In genomic region chr4:124083706-124084105, GRCh38 we compare ENCODE assay signal across 24 cellular contexts.
"Had no signal": no experiment of that assay in that cellular context is flagged by ENCODE, and none has a peak within 500 bp of the region (broad histone marks: within the 10 kb centered on the region; RNA-seq: fewer than 3 reads in every experiment).

No MANE protein-coding gene starts in this region.

- H3K9me3 ChIP-seq: gastrocnemius medialis, upper lobe of right lung had no signal

- H3K9me3 Mint-ChIP-seq: stimulated activated naive CD8-positive, alpha-beta T cell treated with anti-CD3 and anti-CD28 coated beads, Interleukin-15, amount 100 ng/mL, for 72 hours had no signal

- H3K4me2 ChIP-seq: smooth muscle cell had no signal

- H3K27me3 Mint-ChIP-seq: memory B cell; progenitor cell of endocrine pancreas; stimulated activated naive CD8-positive, alpha-beta T cell treated with anti-CD3 and anti-CD28 coated beads, Interleukin-15, amount 100 ng/mL, for 72 hours had no signal

- H3K27ac ChIP-seq: dorsolateral prefrontal cortex, epithelial cell of prostate, gastrocnemius medialis, parathyroid adenoma, right atrium auricular region, suprapubic skin, transverse colon, upper lobe of right lung, uterus had no signal

- H3K36me3 Mint-ChIP-seq: memory B cell, natural killer cell had no signal

- H3K4me1 ChIP-seq: gastrocnemius medialis, parathyroid adenoma, right atrium auricular region, suprapubic skin, transverse colon, upper lobe of right lung, uterus had no signal

- H3K4me3 ChIP-seq: dorsolateral prefrontal cortex, gastrocnemius medialis, lung, right atrium auricular region, smooth muscle cell, suprapubic skin, transverse colon, upper lobe of right lung, uterus had no signal

- H3K9ac ChIP-seq: parathyroid adenoma had no signal

- H3K27me3 ChIP-seq: dorsolateral prefrontal cortex, gastrocnemius medialis, right atrium auricular region, suprapubic skin, transverse colon, upper lobe of right lung, uterus had no signal

- FAIRE-seq: keratinocyte had no signal

- H3K79me2 ChIP-seq: parathyroid adenoma had no signal

- H3K4me3 Mint-ChIP-seq: memory B cell; natural killer cell; stimulated activated naive CD8-positive, alpha-beta T cell treated with anti-CD3 and anti-CD28 coated beads, Interleukin-15, amount 100 ng/mL, for 72 hours had no signal

- H2AFZ ChIP-seq: parathyroid adenoma had no signal

- H3K36me3 ChIP-seq: gastrocnemius medialis, right atrium auricular region, suprapubic skin, transverse colon, upper lobe of right lung, uterus had no signal

- H3K27ac Mint-ChIP-seq: memory B cell; natural killer cell; progenitor cell of endocrine pancreas; stimulated activated naive CD8-positive, alpha-beta T cell treated with anti-CD3 and anti-CD28 coated beads, Interleukin-15, amount 100 ng/mL, for 72 hours had no signal

- H3K4me1 Mint-ChIP-seq: memory B cell; natural killer cell; stimulated activated naive CD8-positive, alpha-beta T cell treated with anti-CD3 and anti-CD28 coated beads, Interleukin-15, amount 100 ng/mL, for 72 hours had no signal

- DNase-seq: dorsolateral prefrontal cortex; effector CD4-positive, alpha-beta T cell; gastrocnemius medialis; head of caudate nucleus; left ventricle myocardium superior; natural killer cell; stimulated activated CD4-positive, alpha-beta T cell treated with anti-CD3 and anti-CD28 coated beads, Interleukin-12 subunit alpha, Interleukin-12 subunit beta, amount 100 ng/mL, for 4 hours; stimulated activated CD4-positive, alpha-beta T cell treated with anti-CD3 and anti-CD28 coated beads, Interleukin-1b, Interleukin-23, amount 100 ng/mL, for 48 hours; stimulated activated CD4-positive, alpha-beta T cell treated with anti-CD3 and anti-CD28 coated beads, Interleukin-4, amount 100 ng/mL, for 1 hour; stimulated activated CD8-positive, alpha-beta memory T cell treated with anti-CD3 and anti-CD28 coated beads, Interleukin-4, amount 100 ng/mL, for 48 hours; stimulated activated naive CD4-positive, alpha-beta T cell; stimulated activated naive CD8-positive, alpha-beta T cell treated with anti-CD3 and anti-CD28 coated beads, Interleukin-15, amount 100 ng/mL, for 72 hours; transverse colon; upper lobe of right lung; uterus had no signal
